2 cellular contexts compared by ENCODE assay signal in genomic region chr11:119793335-119793984, GRCh38.
A peak's percentile ranks its signal among the peaks of the same experiment; 100 is the strongest.
TF ChIP-seq lines count a peak whose summit lies in the region.

No MANE protein-coding gene starts in this region.

TF ChIP-seq in H1, 55 proteins besides CTCF, POLR2A, EP300 and RAD21 (continued from another document):
- TF ChIP-seq POLR2AphosphoS5 (IDR thresholded peaks at IDR 0.05; ENCODE audit: low read depth, low read length) (peak; percentile 56; the same call in 1 of the 2 replicates), SAP30 (IDR thresholded peaks at IDR 0.05; ENCODE audit: insufficient read depth, insufficient replicate concordance, low read length) (no peak), SRF (IDR thresholded peaks at IDR 0.05; ENCODE audit: low read depth, low read length) (no peak), TEAD4 (IDR thresholded peaks at IDR 0.05; ENCODE audit: low read depth, low read length) (no peak), CHD2 (IDR thresholded peaks at IDR 0.05; ENCODE audit: low read length) (no peak)

TF ChIP-seq in HEK293T, 16 proteins besides CTCF, POLR2A, EP300 and RAD21 (continued from another document):
- TF ChIP-seq PKNOX1 (IDR thresholded peaks at IDR 0.05) (no peak), FOXK2 (IDR thresholded peaks at IDR 0.05) (no peak), L3MBTL2 (conservative IDR thresholded peaks at IDR 0.05) (no peak), TARDBP (IDR thresholded peaks at IDR 0.05) (no peak), ARNT (IDR thresholded peaks at IDR 0.05) (no peak), FOXM1 (IDR thresholded peaks at IDR 0.05; ENCODE audit: borderline replicate concordance) (no peak), SP1 (IDR thresholded peaks at IDR 0.05) (no peak), ELF4 (IDR thresholded peaks at IDR 0.05) (no peak), HDGF (IDR thresholded peaks at IDR 0.05; ENCODE audit: borderline replicate concordance) (no peak)
